In genomic region chr11:72969894-72970335, GRCh38 we compare ENCODE assay signal across 9 cellular contexts.
DNase-seq lines count a peak whose midpoint lies in the region; ATAC-seq and TF ChIP-seq lines count a peak whose summit lies in the region.
"Had no signal": no experiment of that assay in that cellular context is flagged by ENCODE, and none has a peak within 500 bp of the region (broad histone marks: within the 10 kb centered on the region; RNA-seq: fewer than 3 reads in every experiment).

No MANE protein-coding gene starts in this region.

- H4K8ac ChIP-seq in mesenchymal stem cell (ENCODE audit: low read length) = no peak overlapping the region

- no peak overlapping the region for H2BK5ac ChIP-seq in mesenchymal stem cell (ENCODE audit: low read depth, low read length, poor library complexity, severe bottlenecking)

- no peak overlapping the region for H3K4me3 ChIP-seq in mesenchymal stem cell (ENCODE audit: insufficient read depth in 1 of 2, low read depth in 1 of 2, low read length in 2 of 2)
- H3K4me3 ChIP-seq in lower leg skin (ENCODE audit: low read depth, poor library complexity, severe bottlenecking) = no peak overlapping the region
- H3K4me3 ChIP-seq in esophagus muscularis mucosa = no peak overlapping the region
- H3K4me3 ChIP-seq in adrenal gland = no peak overlapping the region
- H3K4me3 ChIP-seq: skin epidermis had no signal

- H3K23ac ChIP-seq in mesenchymal stem cell (ENCODE audit: low read length in 2 of 2) = no peak overlapping the region

- H4K91ac ChIP-seq in mesenchymal stem cell (ENCODE audit: low read length) = no peak overlapping the region

- H2AFZ ChIP-seq in mesenchymal stem cell (ENCODE audit: low read depth, low read length) = no peak overlapping the region

- H3K4me2 ChIP-seq in mesenchymal stem cell (ENCODE audit: low read length, poor library complexity, severe bottlenecking) = no peak overlapping the region

- H3K9me3 ChIP-seq in mesenchymal stem cell (ENCODE audit: control insufficient read depth, low read length) (no peaks in the 10 kb centered on the region), esophagus muscularis mucosa (no peaks in the 10 kb centered on the region), adrenal gland (replicated peaks in 1 of 3) (no peaks in the 10 kb centered on the region)

- TF ChIP-seq CTCF in lower leg skin (IDR thresholded peaks at IDR 0.05) (no peak), esophagus muscularis mucosa (IDR thresholded peaks at IDR 0.05) (no peak), adrenal gland (IDR thresholded peaks at IDR 0.05) (no peak)

- no peak for TF ChIP-seq EP300 in esophagus muscularis mucosa (IDR thresholded peaks at IDR 0.05)

- peaks cover 12% of the 10 kb centered on the region for H3K79me1 ChIP-seq in mesenchymal stem cell (replicated peaks; ENCODE audit: low read length, poor library complexity, severe bottlenecking)

- no peaks in the 10 kb centered on the region for H3K27me3 ChIP-seq in mesenchymal stem cell (ENCODE audit: control insufficient read depth in 1 of 2, insufficient read depth in 1 of 2, low read length in 2 of 2)
- H3K27me3 ChIP-seq in esophagus muscularis mucosa = no peaks in the 10 kb centered on the region
- no peaks in the 10 kb centered on the region for H3K27me3 ChIP-seq in adrenal gland

- DNase-seq in mesenchymal stem cell (peak; percentile 71), lower leg skin (ENCODE audit: low spot score in 2 of 2) (no peak), esophagus muscularis mucosa (ENCODE audit: extremely low spot score) (no peak), adrenal gland (no peak)
- DNase-seq in stimulated activated CD4-positive, alpha-beta T cell treated with anti-CD3 and anti-CD28 coated beads, Interleukin-12 subunit alpha, Interleukin-12 subunit beta, amount 100 ng/mL, for 4 hours = no peak

- TF ChIP-seq POLR2A in lower leg skin (IDR thresholded peaks at IDR 0.05) = no peak
- no peak for TF ChIP-seq POLR2A in esophagus muscularis mucosa (IDR thresholded peaks at IDR 0.05; ENCODE audit: low read depth)
- no peak for TF ChIP-seq POLR2A in adrenal gland (IDR thresholded peaks at IDR 0.05)

- H2BK15ac ChIP-seq in mesenchymal stem cell (ENCODE audit: low read depth, poor library complexity, severe bottlenecking) = no peak overlapping the region

- intact Hi-C loops in lower leg skin (cut with DNase I; ENCODE audit: low total_unique reads) = no loop called here
- intact Hi-C loops in esophagus muscularis mucosa (cut with DNase I) = no loop called here
- intact Hi-C loops in adrenal gland (cut with DNase I) = no loop called here

- no peak overlapping the region for H3K4ac ChIP-seq in mesenchymal stem cell (ENCODE audit: low read depth in 1 of 2, low read length in 2 of 2)

- no peak overlapping the region for H3K18ac ChIP-seq in mesenchymal stem cell (ENCODE audit: low read depth in 1 of 2, low read length in 2 of 2)

- H3K27ac ChIP-seq in mesenchymal stem cell (ENCODE audit: low read length, poor library complexity, severe bottlenecking) (no peak overlapping the region), esophagus muscularis mucosa (replicated peaks in 1 of 4) (no peak overlapping the region), adrenal gland (peak overlapping the region in 2 of 5 donors; percentile 18 to 47)

- H2BK120ac ChIP-seq in mesenchymal stem cell (ENCODE audit: low read depth, low read length) = no peak overlapping the region

- H3K14ac ChIP-seq in mesenchymal stem cell (ENCODE audit: low read length in 2 of 2) = no peak overlapping the region

- H3K36me3 ChIP-seq in mesenchymal stem cell (ENCODE audit: control insufficient read depth in 1 of 2, insufficient read depth in 2 of 2, low read depth in 1 of 2, low read length in 2 of 2) (no peaks in the 10 kb centered on the region), esophagus muscularis mucosa (peaks cover 0 to 7% (median 0%) of the 10 kb centered on the region in 4 donors), adrenal gland (replicated peaks in 1 of 2) (no peaks in the 10 kb centered on the region)

- no peak overlapping the region for H2AK5ac ChIP-seq in mesenchymal stem cell (ENCODE audit: low read length, severe bottlenecking)

- ATAC-seq in GM18519 (IDR thresholded peaks at IDR 0.05; ENCODE audit: low FRiP score, unreplicated experiment) (peak; percentile 60), HG02884 (IDR thresholded peaks at IDR 0.05; ENCODE audit: unreplicated experiment) (peak; percentile 79), SK-N-SH treated with all-trans-retinoic acid at 6 μM for 48 hours (peak; percentile 65)

- H3K9ac ChIP-seq in mesenchymal stem cell (ENCODE audit: low read length) = peak overlapping the region; percentile 60

- no peaks in the 10 kb centered on the region for H3K4me1 ChIP-seq in mesenchymal stem cell (ENCODE audit: control insufficient read depth, insufficient read depth, low read depth, low read length)
- H3K4me1 ChIP-seq in esophagus muscularis mucosa = peaks cover 0 to 15% (median 0%) of the 10 kb centered on the region in 4 donors
- peaks cover 11 to 44% of the 10 kb centered on the region in 2 donors for H3K4me1 ChIP-seq in adrenal gland (replicated peaks in 1 of 2)

- no peak overlapping the region for H2BK12ac ChIP-seq in mesenchymal stem cell (ENCODE audit: low read length in 2 of 2)

TF ChIP-seq in SK-N-SH treated with all-trans-retinoic acid at 6 μM for 48 hours, 23 proteins besides CTCF, POLR2A, EP300 and RAD21:
- no peak for TF ChIP-seq BACH2 (CRISPR knock-in tag; IDR thresholded peaks at IDR 0.05; ENCODE audit: borderline replicate concordance)
- TF ChIP-seq ISL1 (CRISPR knock-in tag; IDR thresholded peaks at IDR 0.05) = peak; percentile 77
- TF ChIP-seq ZC3H10 (CRISPR knock-in tag; IDR thresholded peaks at IDR 0.05) = 0 out of 2 replicates have a peak, but pooled peaks have one; percentile 6
- TF ChIP-seq, protein P1, sequence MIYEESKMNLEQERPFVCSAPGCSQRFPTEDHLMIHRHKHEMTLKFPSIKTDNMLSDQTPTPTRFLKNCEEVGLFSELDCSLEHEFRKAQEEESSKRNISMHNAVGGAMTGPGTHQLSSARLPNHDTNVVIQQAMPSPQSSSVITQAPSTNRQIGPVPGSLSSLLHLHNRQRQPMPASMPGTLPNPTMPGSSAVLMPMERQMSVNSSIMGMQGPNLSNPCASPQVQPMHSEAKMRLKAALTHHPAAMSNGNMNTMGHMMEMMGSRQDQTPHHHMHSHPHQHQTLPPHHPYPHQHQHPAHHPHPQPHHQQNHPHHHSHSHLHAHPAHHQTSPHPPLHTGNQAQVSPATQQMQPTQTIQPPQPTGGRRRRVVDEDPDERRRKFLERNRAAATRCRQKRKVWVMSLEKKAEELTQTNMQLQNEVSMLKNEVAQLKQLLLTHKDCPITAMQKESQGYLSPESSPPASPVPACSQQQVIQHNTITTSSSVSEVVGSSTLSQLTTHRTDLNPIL (CRISPR knock-in tag; IDR thresholded peaks at IDR 0.05; ENCODE audit: low read depth) = peak; percentile 55; the same call in 1 of the 2 replicates
- TF ChIP-seq ZFP30 (CRISPR knock-in tag; IDR thresholded peaks at IDR 0.05) = no peak
